In genomic region chr5:149381261-149381985, GRCh38 we compare ENCODE assay signal across 1 cellular context.
TF ChIP-seq lines count a peak whose summit lies in the region.

No MANE protein-coding gene starts in this region.

TF ChIP-seq in HepG2, 621 proteins besides CTCF, POLR2A, EP300 and RAD21 (continued from another document and continues in another):
- no peak for TF ChIP-seq ETS1 (CRISPR knock-in tag; IDR thresholded peaks at IDR 0.05)
- 0 out of 2 replicates have a peak, but pooled peaks have one; percentile 43 for TF ChIP-seq KDM5B (CRISPR knock-in tag; IDR thresholded peaks at IDR 0.05; ENCODE audit: borderline replicate concordance)
- TF ChIP-seq ZNF607 (CRISPR knock-in tag; IDR thresholded peaks at IDR 0.05; ENCODE audit: borderline replicate concordance): no peak
- no peak for TF ChIP-seq SMARCE1 (IDR thresholded peaks at IDR 0.05; ENCODE audit: borderline replicate concordance)
- TF ChIP-seq ZNF562 (CRISPR knock-in tag; IDR thresholded peaks at IDR 0.05; ENCODE audit: borderline replicate concordance): no peak
- no peak for TF ChIP-seq ZNF224 (CRISPR knock-in tag; IDR thresholded peaks at IDR 0.05)
- TF ChIP-seq ZNF660 (CRISPR knock-in tag; IDR thresholded peaks at IDR 0.05; ENCODE audit: borderline replicate concordance, low read depth): no peak
- TF ChIP-seq KDM2A (CRISPR knock-in tag; IDR thresholded peaks at IDR 0.05; ENCODE audit: borderline replicate concordance, low read depth): no peak
- TF ChIP-seq HNF4G (IDR thresholded peaks at IDR 0.05; ENCODE audit: borderline replicate concordance, low read depth, low read length): no peak
- no peak for TF ChIP-seq HNF4G (CRISPR knock-in tag; IDR thresholded peaks at IDR 0.05; ENCODE audit: borderline replicate concordance, low read depth)
- no peak for TF ChIP-seq ZNF83 (CRISPR knock-in tag; IDR thresholded peaks at IDR 0.05; ENCODE audit: borderline replicate concordance)
- TF ChIP-seq SRSF9 (IDR thresholded peaks at IDR 0.05; ENCODE audit: borderline replicate concordance, insufficient read depth, low read depth, low read length, poor library complexity, severe bottlenecking): no peak
- TF ChIP-seq ZNF670 (CRISPR knock-in tag; IDR thresholded peaks at IDR 0.05; ENCODE audit: borderline replicate concordance): peak; percentile 69; the same call in 1 of the 2 replicates
- TF ChIP-seq AHDC1 (CRISPR knock-in tag; IDR thresholded peaks at IDR 0.05; ENCODE audit: borderline replicate concordance): 0 out of 2 replicates have a peak, but pooled peaks have one; percentile 20
- no peak for TF ChIP-seq ZHX2 (IDR thresholded peaks at IDR 0.05; ENCODE audit: low read depth)
- TF ChIP-seq ZHX2 (CRISPR knock-in tag; IDR thresholded peaks at IDR 0.05; ENCODE audit: borderline replicate concordance): no peak
- TF ChIP-seq ZNF687 (CRISPR knock-in tag; IDR thresholded peaks at IDR 0.05): no peak
- 0 out of 2 replicates have a peak, but pooled peaks have one; percentile 6 for TF ChIP-seq CENPT (CRISPR knock-in tag; IDR thresholded peaks at IDR 0.05; ENCODE audit: low read depth)
- TF ChIP-seq ATF1 (CRISPR knock-in tag; IDR thresholded peaks at IDR 0.05): no peak
- TF ChIP-seq STAG1 (CRISPR knock-in tag; IDR thresholded peaks at IDR 0.05): no peak
- no peak for TF ChIP-seq ZNF816 (CRISPR knock-in tag; IDR thresholded peaks at IDR 0.05; ENCODE audit: borderline replicate concordance)
- TF ChIP-seq ZNF776 (CRISPR knock-in tag; IDR thresholded peaks at IDR 0.05): 0 out of 2 replicates have a peak, but pooled peaks have one; percentile 65
- no peak for TF ChIP-seq SRSF1 (optimal IDR thresholded peaks at IDR 0.05; ENCODE audit: low read depth, low read length)
- TF ChIP-seq MAZ (IDR thresholded peaks at IDR 0.05; ENCODE audit: borderline replicate concordance, low read depth, low read length): no peak
- peak; percentile 9; the same call in 1 of the 2 replicates for TF ChIP-seq MAZ (CRISPR knock-in tag; IDR thresholded peaks at IDR 0.05; ENCODE audit: low read depth)
- TF ChIP-seq ZNF724P (CRISPR knock-in tag; IDR thresholded peaks at IDR 0.05; ENCODE audit: borderline replicate concordance): no peak
- TF ChIP-seq RFXAP (CRISPR knock-in tag; IDR thresholded peaks at IDR 0.05; ENCODE audit: borderline replicate concordance): no peak
- TF ChIP-seq ZBTB34 (CRISPR knock-in tag; IDR thresholded peaks at IDR 0.05): no peak
- TF ChIP-seq ZNF142 (CRISPR knock-in tag; IDR thresholded peaks at IDR 0.05): no peak
- TF ChIP-seq TP53 (CRISPR knock-in tag; conservative IDR thresholded peaks at IDR 0.05): no peak
- TF ChIP-seq ZNF570 (CRISPR knock-in tag; IDR thresholded peaks at IDR 0.05; ENCODE audit: borderline replicate concordance): no peak
- TF ChIP-seq CEBPB (IDR thresholded peaks at IDR 0.05; ENCODE audit: borderline replicate concordance, low read depth, low read length): no peak
- TF ChIP-seq ZFP36L1 (CRISPR knock-in tag; IDR thresholded peaks at IDR 0.05): no peak
